In the genomic region with DNA sequence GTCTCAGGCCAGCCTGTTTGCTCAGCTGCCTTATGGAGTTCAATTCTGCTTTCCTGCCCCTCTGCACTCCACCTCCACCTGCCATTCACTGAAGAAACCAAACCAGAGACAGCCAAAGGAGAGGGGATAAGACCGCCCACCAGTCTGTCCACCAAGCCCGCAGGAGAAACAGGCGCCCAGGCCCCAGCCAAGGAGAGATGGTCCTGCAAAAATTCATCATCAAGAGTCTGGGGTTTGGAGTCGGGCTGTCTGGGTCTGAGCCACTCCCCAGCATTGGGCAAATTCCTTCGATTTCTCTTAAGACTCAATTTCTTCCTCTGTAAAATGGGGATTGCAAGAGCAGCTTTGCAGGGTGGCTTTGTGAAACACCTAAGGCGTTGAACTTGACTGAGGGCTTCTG, we compare ENCODE assay signal across 26 cellular contexts.
"Had no signal": no experiment of that assay in that cellular context is flagged by ENCODE, and none has a peak within 500 bp of the region (broad histone marks: within the 10 kb centered on the region; RNA-seq: fewer than 3 reads in every experiment).

No MANE protein-coding gene starts in this region.

- H3K4me3 ChIP-seq: body of pancreas, colonic mucosa, esophagus squamous epithelium, left lung, lower lobe of right lung, right atrium auricular region, tibial nerve had no signal

- DNase-seq: activated CD4-positive, alpha-beta T cell treated with anti-CD3 and anti-CD28 coated beads for 48 hours; activated CD4-positive, alpha-beta T cell treated with anti-CD3 and anti-CD28 coated beads, Interleukin-2, amount 50 U/mL, for 48 hours; activated CD8-positive, alpha-beta memory T cell treated with anti-CD3 and anti-CD28 coated beads for 24 hours; activated effector memory CD4-positive, alpha-beta T cell treated with Interleukin-2 at 50 U/mL for 16 hours; activated naive CD4-positive, alpha-beta T cell treated with Interleukin-2 at 50 U/mL for 16 hours; aorta; body of pancreas; colonic mucosa; effector CD8-positive, alpha-beta T cell; esophagus squamous epithelium; foreskin melanocyte; kidney glomerular epithelial cell; left lung; lower lobe of right lung; mesenchymal stem cell; naive thymus-derived CD8-positive, alpha-beta T cell; nucleus accumbens; stimulated activated CD4-positive, alpha-beta T cell treated with anti-CD3 and anti-CD28 coated beads, Interleukin-15, amount 100 ng/mL, for 24 hours; stimulated activated CD4-positive, alpha-beta T cell treated with anti-CD3 and anti-CD28 coated beads, Interleukin-2, amount 100 ng/mL, for 24 hours; stimulated activated naive B cell treated with anti-CD40 and anti-IgM and Interleukin-4, amounts not matched to agents 10 μg/mL and 1 μg/mL and 100 μg/mL, for 72 hours; WERI-Rb-1 had no signal

- H3K9me3 Mint-ChIP-seq: naive thymus-derived CD8-positive, alpha-beta T cell; neural crest cell; stimulated activated naive B cell treated with anti-CD40 and anti-IgM and Interleukin-4, amounts not matched to agents 10 μg/mL and 1 μg/mL and 100 μg/mL, for 72 hours had no signal

- H3K36me3 Mint-ChIP-seq: activated naive CD8-positive, alpha-beta T cell; naive thymus-derived CD8-positive, alpha-beta T cell had no signal

- H3K36me3 ChIP-seq: colonic mucosa, esophagus squamous epithelium, left lung, lower lobe of right lung, right atrium auricular region, tibial nerve, WERI-Rb-1 had no signal

- H3K4me1 ChIP-seq: body of pancreas, colonic mucosa, esophagus squamous epithelium, left lung, lower lobe of right lung, right atrium auricular region, tibial nerve had no signal

- H3K4me3 Mint-ChIP-seq: activated naive CD8-positive, alpha-beta T cell; naive thymus-derived CD8-positive, alpha-beta T cell; neural crest cell; stimulated activated naive B cell treated with anti-CD40 and anti-IgM and Interleukin-4, amounts not matched to agents 10 μg/mL and 1 μg/mL and 100 μg/mL, for 72 hours had no signal

- H3K27me3 ChIP-seq: body of pancreas, colonic mucosa, right atrium auricular region had no signal

- H3K27me3 Mint-ChIP-seq: activated naive CD8-positive, alpha-beta T cell had no signal

- ATAC-seq: activated CD4-positive, CD25-positive, alpha-beta regulatory T cell treated with anti-CD3 and anti-CD28 coated beads, Interleukin-2, amount 50 U/mL, for 24 hours; body of pancreas; left lung; lower lobe of right lung; naive thymus-derived CD8-positive, alpha-beta T cell; stimulated activated naive B cell treated with anti-CD40 and anti-IgM and Interleukin-4, amounts not matched to agents 10 μg/mL and 1 μg/mL and 100 μg/mL, for 72 hours had no signal

- H3K9me3 ChIP-seq: body of pancreas, colonic mucosa, esophagus squamous epithelium, left lung, lower lobe of right lung, right atrium auricular region, tibial nerve had no signal

- H3K27ac Mint-ChIP-seq: activated naive CD8-positive, alpha-beta T cell; stimulated activated naive B cell treated with anti-CD40 and anti-IgM and Interleukin-4, amounts not matched to agents 10 μg/mL and 1 μg/mL and 100 μg/mL, for 72 hours had no signal
